13 cellular contexts compared by ENCODE assay signal in the genomic region with DNA sequence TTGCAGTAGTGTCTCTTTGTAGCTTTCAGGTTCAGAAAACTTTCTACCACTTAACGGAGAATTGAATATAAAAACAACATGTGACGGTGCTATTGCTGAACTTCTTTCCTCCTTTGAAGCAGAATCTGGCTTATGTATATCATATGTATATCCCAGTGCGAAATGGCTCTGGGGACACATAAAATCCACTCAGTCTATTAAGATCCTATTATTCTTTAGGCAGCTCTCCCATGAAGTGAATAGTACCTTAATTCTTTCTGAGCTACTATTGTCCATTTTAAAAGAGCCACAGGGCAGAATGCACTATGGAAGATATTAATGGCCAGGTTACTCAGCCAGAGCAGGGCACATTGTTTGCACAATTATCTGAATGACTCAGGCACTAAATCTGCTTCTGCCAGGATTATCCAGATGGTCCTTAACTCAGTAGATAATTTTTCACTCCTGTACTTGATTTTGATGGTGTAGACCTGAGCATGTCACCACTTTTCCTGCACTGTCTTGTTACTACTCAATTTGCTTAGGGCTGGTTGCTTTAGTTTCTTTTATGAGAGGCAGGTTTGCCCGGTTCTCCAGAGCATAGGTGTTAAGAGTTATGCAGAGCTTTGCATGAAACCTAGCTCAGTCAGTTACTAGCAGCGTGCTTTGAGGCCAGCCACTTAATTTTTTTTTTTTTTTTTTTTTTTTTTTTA. TPM values are rescaled to one million over a fixed set of nuclear protein-coding genes. Genes with fewer than 3 reads are reported as not detected.
DNase-seq lines count a peak whose midpoint lies in the region; ATAC-seq lines count a peak whose summit lies in the region.
"Had no signal": no experiment of that assay in that cellular context is flagged by ENCODE, and none has a peak within 500 bp of the region (broad histone marks: within the 10 kb centered on the region; RNA-seq: fewer than 3 reads in every experiment).

No MANE protein-coding gene starts in this region.

- H3K4me3 ChIP-seq in Karpas-422 (ENCODE audit: low read length), result no peak overlapping the region
- H3K4me3 ChIP-seq: esophagus squamous epithelium had no signal

- ATAC-seq in esophagus mucosa, result peak; percentile 98
- ATAC-seq: Right ventricle myocardium inferior; stimulated activated effector memory CD8-positive, alpha-beta T cell treated with anti-CD3 and anti-CD28 coated beads, Interleukin-12 subunit alpha, Interleukin-12 subunit beta, amount 100 ng/mL, for 72 hours had no signal

- H3K36me3 ChIP-seq in Karpas-422 (ENCODE audit: insufficient read depth, low read length), result no peaks in the 10 kb centered on the region
- H3K36me3 ChIP-seq: esophagus squamous epithelium had no signal

- H3K9me3 ChIP-seq in Karpas-422 (ENCODE audit: low read length), result no peaks in the 10 kb centered on the region
- H3K9me3 ChIP-seq: esophagus squamous epithelium had no signal

- in situ Hi-C loops in ACHN (cut with HindIII; ENCODE audit: low pct_ligation_motif_present, low pct_unique_long_range_greater_than_20kb, low sequenced_read_pairs), result no loop called here

- H3K27me3 ChIP-seq in Karpas-422 (ENCODE audit: low read length), result no peaks in the 10 kb centered on the region

- no peaks in the 10 kb centered on the region for H3K4me1 ChIP-seq in Karpas-422 (ENCODE audit: low read length)

- H3K9ac ChIP-seq in Karpas-422 (ENCODE audit: low read length), result no peak overlapping the region

- no peaks in the 10 kb centered on the region for H3K79me2 ChIP-seq in Karpas-422 (ENCODE audit: low read length)

- no peaks in the 10 kb centered on the region for H3K9me2 ChIP-seq in Karpas-422 (replicated peaks; ENCODE audit: insufficient read depth, low read length)

- no peak overlapping the region for H3K27ac ChIP-seq in Karpas-422 (ENCODE audit: low read length)

- DNase-seq in ACHN, result peak; percentile 21
- peak; percentile 96 for DNase-seq in NCI-H1105 (lab: John Stamatoyannopoulos, UW)
- peak; percentile 96 for DNase-seq in NCI-H82 (lab: John Stamatoyannopoulos, UW)
- DNase-seq in CD1c-positive myeloid dendritic cell (ENCODE audit: extremely low spot score), result no peak
- no peak for DNase-seq in inferior parietal cortex (ENCODE audit: extremely low spot score)
- DNase-seq in Ammon's horn (ENCODE audit: low spot score), result no peak
- no peak for DNase-seq in Karpas-422
- DNase-seq: esophagus squamous epithelium; NCI-H2107; stimulated activated CD4-positive, alpha-beta T cell treated with anti-CD3 and anti-CD28 coated beads, Interleukin-1b, Interleukin-23, amount 100 ng/mL, for 48 hours had no signal

- no peak overlapping the region for H3K4me2 ChIP-seq in Karpas-422 (ENCODE audit: low read depth, low read length, poor library complexity, severe bottlenecking)

- no peak overlapping the region for H2AFZ ChIP-seq in Karpas-422 (ENCODE audit: low read length)

- no peaks in the 10 kb centered on the region for H4K20me1 ChIP-seq in Karpas-422 (ENCODE audit: insufficient read depth, low read depth, low read length)

RNA-seq across cellular contexts. Expression of a gene that starts 5.5 kb away (rescaled TPM):
- total RNA-seq in esophagus mucosa, result 9.8 TPM
- total RNA-seq in Karpas-422 (2014; rRNA removed; shearing (Covaris generic); ENCODE audit: low replicate concordance), result not detected in 2 replicates

Comparison
In these comparisons a context has a peak if more than half of its experiments do, and no peak if none do; other contexts are left out.
1. DNase-seq: peak in ACHN (single experiment), NCI-H1105 (single experiment) and NCI-H82 (single experiment); none in CD1c-positive myeloid dendritic cell (single experiment), inferior parietal cortex (single experiment), Ammon's horn (single experiment) and Karpas-422 (single experiment).
2. RNA of a gene that starts 5.5 kb away (total RNA-seq): 9.8 TPM in esophagus mucosa (single experiment); not detected in Karpas-422; every median in the first group is over 10 times any median in the second.